In the genomic region with DNA sequence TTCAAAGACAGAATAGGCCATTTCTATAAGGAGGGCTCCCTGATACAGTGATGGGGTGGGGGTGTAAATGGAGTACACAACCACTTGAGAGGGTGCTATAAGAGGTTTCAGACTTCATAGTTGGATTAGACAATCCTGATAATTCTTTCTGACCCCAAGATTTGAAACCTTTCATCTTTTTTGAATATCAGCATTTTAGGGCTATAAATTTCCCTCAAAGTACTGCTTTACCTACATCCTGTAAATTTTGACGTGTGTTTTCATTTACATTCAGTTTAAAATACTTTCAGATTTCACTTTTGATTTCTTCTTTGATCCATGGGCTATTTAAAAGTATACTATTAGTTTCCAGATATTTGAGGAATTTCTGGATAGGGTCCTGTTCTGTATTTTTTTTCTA, we compare ENCODE assay signal across 3 cellular contexts.
A peak's percentile ranks its signal among the peaks of the same experiment; 100 is the strongest.
TF ChIP-seq lines count a peak whose summit lies in the region.

No MANE protein-coding gene starts in this region.

TF ChIP-seq in A549, 52 proteins besides CTCF, POLR2A, EP300 and RAD21 (continued from another document):
- no peak for TF ChIP-seq ZFP36 (IDR thresholded peaks at IDR 0.05; ENCODE audit: borderline replicate concordance, partially characterized antibody)

TF ChIP-seq in HEK293, 187 proteins besides CTCF, POLR2A, EP300 and RAD21 (continued from another document):
- TF ChIP-seq ZNF692 (tag by site-specific recombination; IDR thresholded peaks at IDR 0.05) = no peak
- no peak for TF ChIP-seq ZNF132 (tag by site-specific recombination; IDR thresholded peaks at IDR 0.05; ENCODE audit: borderline replicate concordance)
- no peak for TF ChIP-seq ZNF302 (tag by site-specific recombination; IDR thresholded peaks at IDR 0.05; ENCODE audit: low read depth)
- no peak for TF ChIP-seq YY1 (tag by site-specific recombination; IDR thresholded peaks at IDR 0.05)
- peak; percentile 73; the same call in 1 of the 2 replicates for TF ChIP-seq ZNF280D (tag by site-specific recombination; IDR thresholded peaks at IDR 0.05)

TF ChIP-seq in K562, 482 proteins besides CTCF, POLR2A, EP300 and RAD21 (continued from another document):
- TF ChIP-seq, protein P1, sequence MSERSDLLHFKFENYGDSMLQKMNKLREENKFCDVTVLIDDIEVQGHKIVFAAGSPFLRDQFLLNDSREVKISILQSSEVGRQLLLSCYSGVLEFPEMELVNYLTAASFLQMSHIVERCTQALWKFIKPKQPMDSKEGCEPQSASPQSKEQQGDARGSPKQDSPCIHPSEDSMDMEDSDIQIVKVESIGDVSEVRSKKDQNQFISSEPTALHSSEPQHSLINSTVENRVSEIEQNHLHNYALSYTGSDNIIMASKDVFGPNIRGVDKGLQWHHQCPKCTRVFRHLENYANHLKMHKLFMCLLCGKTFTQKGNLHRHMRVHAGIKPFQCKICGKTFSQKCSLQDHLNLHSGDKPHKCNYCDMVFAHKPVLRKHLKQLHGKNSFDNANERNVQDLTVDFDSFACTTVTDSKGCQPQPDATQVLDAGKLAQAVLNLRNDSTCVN (CRISPR knock-in tag; IDR thresholded peaks at IDR 0.05) = no peak
- TF ChIP-seq ZNF316 (IDR thresholded peaks at IDR 0.05) = peak; percentile 32; the same call in 1 of the 2 replicates
- TF ChIP-seq, protein P2, sequence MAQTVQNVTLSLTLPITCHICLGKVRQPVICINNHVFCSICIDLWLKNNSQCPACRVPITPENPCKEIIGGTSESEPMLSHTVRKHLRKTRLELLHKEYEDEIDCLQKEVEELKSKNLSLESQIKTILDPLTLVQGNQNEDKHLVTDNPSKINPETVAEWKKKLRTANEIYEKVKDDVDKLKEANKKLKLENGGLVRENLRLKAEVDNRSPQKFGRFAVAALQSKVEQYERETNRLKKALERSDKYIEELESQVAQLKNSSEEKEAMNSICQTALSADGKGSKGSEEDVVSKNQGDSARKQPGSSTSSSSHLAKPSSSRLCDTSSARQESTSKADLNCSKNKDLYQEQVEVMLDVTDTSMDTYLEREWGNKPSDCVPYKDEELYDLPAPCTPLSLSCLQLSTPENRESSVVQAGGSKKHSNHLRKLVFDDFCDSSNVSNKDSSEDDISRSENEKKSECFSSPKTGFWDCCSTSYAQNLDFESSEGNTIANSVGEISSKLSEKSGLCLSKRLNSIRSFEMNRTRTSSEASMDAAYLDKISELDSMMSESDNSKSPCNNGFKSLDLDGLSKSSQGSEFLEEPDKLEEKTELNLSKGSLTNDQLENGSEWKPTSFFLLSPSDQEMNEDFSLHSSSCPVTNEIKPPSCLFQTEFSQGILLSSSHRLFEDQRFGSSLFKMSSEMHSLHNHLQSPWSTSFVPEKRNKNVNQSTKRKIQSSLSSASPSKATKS (CRISPR knock-in tag; IDR thresholded peaks at IDR 0.05) = no peak
- no peak for TF ChIP-seq ZFP1 (CRISPR knock-in tag; IDR thresholded peaks at IDR 0.05)
- peak; percentile 32 for TF ChIP-seq C11orf30 (IDR thresholded peaks at IDR 0.05; ENCODE audit: low read depth)
- no peak for TF ChIP-seq ZBTB33 (CRISPR knock-in tag; IDR thresholded peaks at IDR 0.05)
- peak; percentile 50 for TF ChIP-seq RBM25 (IDR thresholded peaks at IDR 0.05; ENCODE audit: low read depth, low read length, severe bottlenecking)
- TF ChIP-seq ZNF324 (CRISPR knock-in tag; IDR thresholded peaks at IDR 0.05) = no peak
